In genomic region chr9:121353246-121353975, GRCh38 we compare ENCODE assay signal across 8 cellular contexts. TPM values are rescaled to one million over a fixed set of nuclear protein-coding genes. Genes with fewer than 3 reads are reported as not detected.
DNase-seq lines count a peak whose midpoint lies in the region; ATAC-seq and TF ChIP-seq lines count a peak whose summit lies in the region.

No MANE protein-coding gene starts in this region.

- H3K27ac ChIP-seq in esophagus muscularis mucosa (replicated peaks in 1 of 4), result peak overlapping the region; percentile 76 to 97 (median 88)

- H3K4me3 ChIP-seq in esophagus muscularis mucosa, result no peak overlapping the region

- no peaks in the 10 kb centered on the region for H3K9me3 Mint-ChIP-seq in T-cell
- no peaks in the 10 kb centered on the region for H3K9me3 Mint-ChIP-seq in nephron progenitor cell

- TF ChIP-seq EP300 in esophagus muscularis mucosa (IDR thresholded peaks at IDR 0.05), result no peak

- POLR2A ChIA-PET in T-cell (lab: Charles Lee), result interaction anchor here in 1 of 2 donors (0.5 to 1.5 kb wide), 2 partner anchors 12 to 1483 kb away, joined by 3 to 7 read pairs; no protein-coding TSS in a partner anchor

- H3K4me1 ChIP-seq in esophagus muscularis mucosa, result peaks cover 93 to 100% (median 96%) of the 10 kb centered on the region in 4 donors

- H3K27me3 Mint-ChIP-seq in T-cell (no peaks in the 10 kb centered on the region), nephron progenitor cell (ENCODE audit: low read depth, poor library complexity) (peaks cover 6% of the 10 kb centered on the region)

- peak in 30 of 34 experiments; percentile 12 to 66 (median 45) for DNase-seq in T-cell
- DNase-seq in esophagus muscularis mucosa (ENCODE audit: extremely low spot score), result no peak
- DNase-seq in stimulated activated CD8-positive, alpha-beta memory T cell treated with anti-CD3 and anti-CD28 coated beads, Interleukin-4, amount 100 ng/mL, for 24 hours (ENCODE audit: low read depth), result peak; percentile 33
- DNase-seq in NCI-H1930 (lab: John Stamatoyannopoulos, UW), result no peak
- DNase-seq in NCI-H748 treated with DMSO at 0.1 percent for 48 hours (lab: John Stamatoyannopoulos, UW), result no peak
- DNase-seq in nephron progenitor cell, result no peak

- H3K4me3 Mint-ChIP-seq in T-cell, result peak overlapping the region; percentile 34 to 56 (median 44)
- H3K4me3 Mint-ChIP-seq in nephron progenitor cell, result no peak overlapping the region

- peaks cover 14 to 74% (median 52%) of the 10 kb centered on the region in 4 donors for H3K36me3 ChIP-seq in esophagus muscularis mucosa

- H3K4me1 Mint-ChIP-seq in T-cell (peaks cover 32 to 66% (median 51%) of the 10 kb centered on the region in 3 donors), nephron progenitor cell (peaks cover 11% of the 10 kb centered on the region)

- TF ChIP-seq CTCF in esophagus muscularis mucosa (IDR thresholded peaks at IDR 0.05) (no peak), nephron progenitor cell (IDR thresholded peaks at IDR 0.05) (no peak)

- H3K27me3 ChIP-seq in esophagus muscularis mucosa, result no peaks in the 10 kb centered on the region

- CTCF ChIA-PET in T-cell (lab: Charles Lee), result interaction anchor here (0.6 to 1.5 kb wide), 5 partner anchors 11 to 33 kb away, joined by 3 to 11 read pairs (median 9); no protein-coding TSS in a partner anchor

- intact Hi-C loops in esophagus muscularis mucosa (cut with DNase I), result no loop called here

- H3K27ac Mint-ChIP-seq in T-cell (peak overlapping the region; percentile 80 to 87), nephron progenitor cell (no peak overlapping the region)

- H3K9me3 ChIP-seq in esophagus muscularis mucosa, result no peaks in the 10 kb centered on the region

- H3K36me3 Mint-ChIP-seq in T-cell (peaks cover 44% of the 10 kb centered on the region), nephron progenitor cell (ENCODE audit: low read depth) (no peaks in the 10 kb centered on the region)

- ATAC-seq in GM18519 (IDR thresholded peaks at IDR 0.05; ENCODE audit: low FRiP score, unreplicated experiment), result peak; percentile 89
- peak; percentile 95 for ATAC-seq in HG02623 (IDR thresholded peaks at IDR 0.05; ENCODE audit: unreplicated experiment)
- peak; percentile 86 to 96 (median 90) for ATAC-seq in T-cell (replicated peaks in 1 of 4)

- WGBS in esophagus muscularis mucosa, result 61% methylated on average over 9 of the region's 9 CpGs

- TF ChIP-seq POLR2A in esophagus muscularis mucosa (IDR thresholded peaks at IDR 0.05; ENCODE audit: low read depth), result no peak

RNA-seq across cellular contexts. Expression of gene STOM, which starts 16.6 kb away (rescaled TPM):
- 10 to 100 TPM; 24.2 to 73.9 (median 57.8) TPM for total RNA-seq in T-cell
- total RNA-seq in esophagus muscularis mucosa, result 100 to 1,000 TPM; 250 to 554 (median 444) TPM

Comparison
In these comparisons a context has a peak if more than half of its experiments do, and no peak if none do; other contexts are left out.
1. DNase-seq: peak in T-cell (30 of 34) and stimulated activated CD8-positive, alpha-beta memory T cell treated with anti-CD3 and anti-CD28 coated beads, Interleukin-4, amount 100 ng/mL, for 24 hours (single experiment); none in esophagus muscularis mucosa (single experiment), NCI-H1930 (0 of 2), NCI-H748 treated with DMSO at 0.1 percent for 48 hours (single experiment) and nephron progenitor cell (single experiment).
2. Peak in every context shown above with its lines, with median percentiles within 50 percentile points of each other: ATAC-seq.